Comparison of ENCODE assay signal across 12 cellular contexts in genomic region chr19:3712663-3713531, GRCh38. TPM values are rescaled to one million over a fixed set of nuclear protein-coding genes. Genes with fewer than 3 reads are reported as not detected.
DNase-seq lines count a peak whose midpoint lies in the region; ATAC-seq and TF ChIP-seq lines count a peak whose summit lies in the region.
"Had no signal": no experiment of that assay in that cellular context is flagged by ENCODE, and none has a peak within 500 bp of the region (broad histone marks: within the 10 kb centered on the region; RNA-seq: fewer than 3 reads in every experiment).

No MANE protein-coding gene starts in this region.

- H3K27ac ChIP-seq in CD4-positive, CD25-positive, alpha-beta regulatory T cell (ENCODE audit: insufficient read depth, low read length, poor library complexity, severe bottlenecking): no peak overlapping the region
- H3K27ac ChIP-seq in PC-9 (peak overlapping the region; percentile 50), hepatocyte (peak overlapping the region; percentile 85), prostate gland (peak overlapping the region; percentile 60 to 70)
- H3K27ac ChIP-seq: coronary artery had no signal

- H3K27me3 Mint-ChIP-seq in CD4-positive, CD25-positive, alpha-beta regulatory T cell: peaks cover 9% of the 10 kb centered on the region

- POLR2A ChIA-PET in PC-9 (lab: Charles Lee; ENCODE audit: unreplicated experiment): no interaction called here

- no peak for DNase-seq in CD4-positive, CD25-positive, alpha-beta regulatory T cell
- DNase-seq in PC-9 (peak in 1 of 2 experiments; percentile 55), hepatocyte (ENCODE audit: low spot score) (no peak), prostate gland (ENCODE audit: low spot score) (peak; percentile 23), occipital lobe (lab: John Stamatoyannopoulos, UW) (no peak), NCI-H510A treated with DMSO at 0.1 percent for 48 hours (lab: John Stamatoyannopoulos, UW) (no peak)

- peaks cover 17% of the 10 kb centered on the region; the same call in 1 of the 2 replicates for H3F3A ChIP-seq in PC-9 (ENCODE audit: insufficient read depth, low read depth)

- no peak overlapping the region for H3K4me3 ChIP-seq in CD4-positive, CD25-positive, alpha-beta regulatory T cell (ENCODE audit: low read depth, low read length)
- 0 out of 2 replicates have a peak overlapping the region, but pooled peaks have one; percentile 26 for H3K4me3 ChIP-seq in PC-9
- H3K4me3 ChIP-seq in hepatocyte: no peak overlapping the region
- H3K4me3 ChIP-seq in prostate gland: no peak overlapping the region
- H3K4me3 ChIP-seq: coronary artery had no signal

- peak; percentile 11 for TF ChIP-seq POLR2A in prostate gland (IDR thresholded peaks at IDR 0.05)

- no peak for ATAC-seq in CD4-positive, CD25-positive, alpha-beta regulatory T cell (ENCODE audit: low read depth in 2 of 2)
- ATAC-seq in GM21526 (IDR thresholded peaks at IDR 0.05; ENCODE audit: low FRiP score, unreplicated experiment): no peak
- ATAC-seq in HG03571 (IDR thresholded peaks at IDR 0.05; ENCODE audit: unreplicated experiment): no peak

- H3K4me2 ChIP-seq in PC-9 (peak overlapping the region; percentile 73), hepatocyte (peak overlapping the region; percentile 56)

- no peaks in the 10 kb centered on the region for H3K36me3 ChIP-seq in CD4-positive, CD25-positive, alpha-beta regulatory T cell (ENCODE audit: control insufficient read depth, insufficient read depth, low read length)
- no peaks in the 10 kb centered on the region for H3K36me3 ChIP-seq in PC-9 (ENCODE audit: low read depth)
- H3K36me3 ChIP-seq in hepatocyte (replicated peaks; ENCODE audit: insufficient read depth, low read depth): no peaks in the 10 kb centered on the region
- H3K36me3 ChIP-seq in prostate gland: no peaks in the 10 kb centered on the region

- H3K27ac Mint-ChIP-seq in CD4-positive, CD25-positive, alpha-beta regulatory T cell: peak overlapping the region in 2 of 3 donors; percentile 17 to 74

- no peak overlapping the region for H3K4me3 Mint-ChIP-seq in CD4-positive, CD25-positive, alpha-beta regulatory T cell
- H3K4me3 Mint-ChIP-seq: neural crest cell had no signal

- no peaks in the 10 kb centered on the region for H4K20me1 ChIP-seq in PC-9 (ENCODE audit: insufficient read depth)
- no peaks in the 10 kb centered on the region for H4K20me1 ChIP-seq in hepatocyte (ENCODE audit: insufficient read depth, poor library complexity, severe bottlenecking)

- H3K4me1 ChIP-seq in CD4-positive, CD25-positive, alpha-beta regulatory T cell (ENCODE audit: control insufficient read depth, insufficient read depth, low read length, poor library complexity, severe bottlenecking): no peaks in the 10 kb centered on the region
- H3K4me1 ChIP-seq in PC-9 (replicated peaks; ENCODE audit: insufficient read depth) (peaks cover 28% of the 10 kb centered on the region), hepatocyte (ENCODE audit: insufficient read depth) (peaks cover 6% of the 10 kb centered on the region), prostate gland (replicated peaks) (peaks cover 6% of the 10 kb centered on the region)

- no peaks in the 10 kb centered on the region for H3K9me3 Mint-ChIP-seq in CD4-positive, CD25-positive, alpha-beta regulatory T cell
- H3K9me3 Mint-ChIP-seq: neural crest cell had no signal

- no peak for TF ChIP-seq CTCF in PC-9 (conservative IDR thresholded peaks at IDR 0.05)
- TF ChIP-seq CTCF in hepatocyte (IDR thresholded peaks at IDR 0.05; ENCODE audit: poor library complexity): no peak
- TF ChIP-seq CTCF in prostate gland (IDR thresholded peaks at IDR 0.05): no peak

- no peaks in the 10 kb centered on the region for H3K27me3 ChIP-seq in CD4-positive, CD25-positive, alpha-beta regulatory T cell (ENCODE audit: control insufficient read depth, insufficient read depth, low read length)
- H3K27me3 ChIP-seq in PC-9 (ENCODE audit: insufficient read depth, low read depth) (no peaks in the 10 kb centered on the region), hepatocyte (no peaks in the 10 kb centered on the region), prostate gland (replicated peaks; ENCODE audit: insufficient read depth) (no peaks in the 10 kb centered on the region)

- CTCF ChIA-PET in PC-9 (lab: Charles Lee): interaction anchor here (0.6 kb wide), 2 partner anchors 23 to 192 kb away, joined by 4 to 9 read pairs; no protein-coding TSS in a partner anchor

- H2AFZ ChIP-seq in PC-9 (no peak overlapping the region), hepatocyte (no peak overlapping the region)

- H3K9me2 ChIP-seq in PC-9 (ENCODE audit: insufficient read depth): no peaks in the 10 kb centered on the region
- no peaks in the 10 kb centered on the region for H3K9me2 ChIP-seq in hepatocyte (replicated peaks; ENCODE audit: insufficient read depth)

- no peaks in the 10 kb centered on the region for H3K9me3 ChIP-seq in CD4-positive, CD25-positive, alpha-beta regulatory T cell (ENCODE audit: control insufficient read depth in 2 of 2, low read length in 2 of 2)
- H3K9me3 ChIP-seq in PC-9 (ENCODE audit: insufficient read depth, low read depth) (no peaks in the 10 kb centered on the region), hepatocyte (ENCODE audit: low read depth) (no peaks in the 10 kb centered on the region), prostate gland (no peaks in the 10 kb centered on the region)

- no peaks in the 10 kb centered on the region for H3K79me2 ChIP-seq in PC-9 (ENCODE audit: low read depth)
- peaks cover 17% of the 10 kb centered on the region for H3K79me2 ChIP-seq in hepatocyte

- no peaks in the 10 kb centered on the region for H3K36me3 Mint-ChIP-seq in CD4-positive, CD25-positive, alpha-beta regulatory T cell

- peaks cover 0 to 5% (median 2%) of the 10 kb centered on the region in 4 donors for H3K4me1 Mint-ChIP-seq in CD4-positive, CD25-positive, alpha-beta regulatory T cell
- H3K4me1 Mint-ChIP-seq: neural crest cell had no signal

- no TSS peak for BruUV-seq in PC-9 (replicated peaks; lab: Mats Ljungman, UMichigan)

- 59% methylated on average over 21 of the region's 21 CpGs for WGBS in hepatocyte (ENCODE audit: low lambda C conversion rate, missing lambda C conversion rate)
- WGBS in prostate gland: 36% methylated on average over 21 of the region's 21 CpGs

- intact Hi-C loops in PC-9 (cut with micrococcal nuclease; ENCODE audit: unreplicated experiment) (no loop called here), prostate gland (cut with DNase I) (no loop called here)

RNA-seq across cellular contexts. Expression of gene TJP3, which starts 4.7 kb away (rescaled TPM):
- total RNA-seq in CD4-positive, CD25-positive, alpha-beta regulatory T cell: 20.6 TPM
- polyA plus RNA-seq in CD4-positive, CD25-positive, alpha-beta regulatory T cell: 10 to 100 TPM; 22.9 to 34.4 (median 29.9) TPM
- total RNA-seq in PC-9 (2021) (56.8 and 71.5 TPM in 2 replicates), hepatocyte (23.7 and 24.4 TPM in 2 replicates), prostate gland (10 to 100 TPM; 14.6 to 17.8 TPM), occipital lobe (not detected)
- polyA plus RNA-seq in hepatocyte: 49.2 and 56.9 TPM in 2 replicates
- total RNA-seq: neural crest cell, RPMI7951 had no signal

RNA-seq across cellular contexts. Expression of gene PIP5K1C, which starts 12.6 kb away (rescaled TPM):
- total RNA-seq in CD4-positive, CD25-positive, alpha-beta regulatory T cell: 28.1 TPM
- 1 to 10 TPM; 3.8 to 5.7 (median 4.2) TPM for polyA plus RNA-seq in CD4-positive, CD25-positive, alpha-beta regulatory T cell
- total RNA-seq in PC-9 (2021) (19.1 and 20.0 TPM in 2 replicates), hepatocyte (13.7 and 20.7 TPM in 2 replicates), prostate gland (10 to 100 TPM; 34.3 to 75.5 TPM), occipital lobe (19.8 TPM)
- 33.5 and 37.1 TPM in 2 replicates for polyA plus RNA-seq in hepatocyte

RNA-seq across cellular contexts. Expression of gene APBA3, which starts 48.6 kb away (rescaled TPM):
- total RNA-seq in CD4-positive, CD25-positive, alpha-beta regulatory T cell: 81.0 TPM
- 10 to 100 TPM; 35.0 to 50.2 (median 44.2) TPM for polyA plus RNA-seq in CD4-positive, CD25-positive, alpha-beta regulatory T cell
- total RNA-seq in PC-9 (2021) (16.0 and 22.1 TPM in 2 replicates), hepatocyte (20.7 and 27.1 TPM in 2 replicates), prostate gland (10 to 100 TPM; 45.7 to 63.8 TPM), occipital lobe (12.3 TPM)
- 25.5 and 29.0 TPM in 2 replicates for polyA plus RNA-seq in hepatocyte

RNA-seq across cellular contexts. Expression of gene MRPL54, which starts 49.6 kb away (rescaled TPM):
- total RNA-seq in CD4-positive, CD25-positive, alpha-beta regulatory T cell: 98.0 TPM
- polyA plus RNA-seq in CD4-positive, CD25-positive, alpha-beta regulatory T cell: 100 to 1,000 TPM; 143 to 208 (median 177) TPM
- total RNA-seq in PC-9 (2021): 31.6 and 42.0 TPM in 2 replicates
- total RNA-seq in hepatocyte: 39.0 and 42.2 TPM in 2 replicates
- polyA plus RNA-seq in hepatocyte: 71.2 and 86.8 TPM in 2 replicates
- 100 to 1,000 TPM in 1 of 2 donors, 10 to 100 TPM in 1; 69.7 to 105 TPM for total RNA-seq in prostate gland
- 16.8 TPM for total RNA-seq in occipital lobe

RNA-seq across cellular contexts. Expression of gene RAX2, which starts 59.1 kb away (rescaled TPM):
- total RNA-seq in CD4-positive, CD25-positive, alpha-beta regulatory T cell: not detected
- under 1 TPM in 2 of 4 donors, not detected in 2; 0.08 to 0.09 TPM for polyA plus RNA-seq in CD4-positive, CD25-positive, alpha-beta regulatory T cell
- total RNA-seq in PC-9 (2021): not detected in 2 replicates
- not detected in 2 replicates for total RNA-seq in hepatocyte
- polyA plus RNA-seq in hepatocyte: 0.22 TPM in 1 of 2 replicates, not detected in the other
- total RNA-seq in prostate gland: not detected
- total RNA-seq in occipital lobe: not detected
- total RNA-seq: M059J, neural crest cell, RPMI7951 had no signal

Comparison
In these comparisons a context has a peak if more than half of its experiments do, and no peak if none do; other contexts are left out.
1. RNA of gene TJP3, which starts 4.7 kb away (total RNA-seq): 56.8 to 71.5 TPM in PC-9, 23.7 to 24.4 TPM in hepatocyte, 20.6 TPM in CD4-positive, CD25-positive, alpha-beta regulatory T cell (single experiment) and 14.6 to 17.8 TPM in prostate gland; not detected in occipital lobe (single experiment); every median in the first group is over 10 times any median in the second.